1 cellular context compared by ENCODE assay signal in genomic region chr12:122062832-122063690, GRCh38.
TF ChIP-seq lines count a peak whose summit lies in the region.

No MANE protein-coding gene starts in this region.

TF ChIP-seq in HepG2, 621 proteins besides CTCF, POLR2A, EP300 and RAD21 (continued from another document and continues in another):
- no peak for TF ChIP-seq TEAD2 (CRISPR knock-in tag; IDR thresholded peaks at IDR 0.05)
- no peak for TF ChIP-seq SP1 (IDR thresholded peaks at IDR 0.05)
- TF ChIP-seq SP1 (CRISPR knock-in tag; IDR thresholded peaks at IDR 0.05), result no peak
- no peak for TF ChIP-seq HNRNPUL1 (IDR thresholded peaks at IDR 0.05; ENCODE audit: low read depth, low read length)
- TF ChIP-seq CC2D1A (CRISPR knock-in tag; IDR thresholded peaks at IDR 0.05), result no peak
- no peak for TF ChIP-seq ZNF569 (CRISPR knock-in tag; IDR thresholded peaks at IDR 0.05; ENCODE audit: borderline replicate concordance)
- no peak for TF ChIP-seq SP140L (CRISPR knock-in tag; IDR thresholded peaks at IDR 0.05; ENCODE audit: borderline replicate concordance)
- peak; percentile 29; the same call in 1 of the 2 replicates for TF ChIP-seq ZNF792 (CRISPR knock-in tag; IDR thresholded peaks at IDR 0.05)
- TF ChIP-seq KLF13 (CRISPR knock-in tag; IDR thresholded peaks at IDR 0.05), result no peak
- TF ChIP-seq ZBTB3 (CRISPR knock-in tag; IDR thresholded peaks at IDR 0.05; ENCODE audit: borderline replicate concordance, low read depth), result no peak
- no peak for TF ChIP-seq ZNF484 (CRISPR knock-in tag; IDR thresholded peaks at IDR 0.05; ENCODE audit: borderline replicate concordance, low read depth)
- no peak for TF ChIP-seq HCFC1 (IDR thresholded peaks at IDR 0.05; ENCODE audit: low read depth, low read length)
- no peak for TF ChIP-seq NR3C1 (CRISPR knock-in tag; IDR thresholded peaks at IDR 0.05)
- TF ChIP-seq ZFYVE20 (CRISPR knock-in tag; IDR thresholded peaks at IDR 0.05; ENCODE audit: borderline replicate concordance, low read depth), result no peak
- TF ChIP-seq ZBTB4 (CRISPR knock-in tag; IDR thresholded peaks at IDR 0.05; ENCODE audit: borderline replicate concordance), result peak; percentile 31; the same call in 1 of the 2 replicates
- no peak for TF ChIP-seq RARG (CRISPR knock-in tag; IDR thresholded peaks at IDR 0.05; ENCODE audit: low read depth)
- no peak for TF ChIP-seq ZHX2 (IDR thresholded peaks at IDR 0.05; ENCODE audit: low read depth)
- TF ChIP-seq ZHX2 (CRISPR knock-in tag; IDR thresholded peaks at IDR 0.05; ENCODE audit: borderline replicate concordance), result no peak
- TF ChIP-seq GTF2F1 (IDR thresholded peaks at IDR 0.05; ENCODE audit: low read length), result no peak
- TF ChIP-seq WIZ (CRISPR knock-in tag; IDR thresholded peaks at IDR 0.05), result no peak
- 0 out of 2 replicates have a peak, but pooled peaks have one; percentile 31 for TF ChIP-seq RFXANK (CRISPR knock-in tag; IDR thresholded peaks at IDR 0.05)
- TF ChIP-seq ZSCAN30 (CRISPR knock-in tag; IDR thresholded peaks at IDR 0.05), result no peak
- TF ChIP-seq ZKSCAN5 (CRISPR knock-in tag; IDR thresholded peaks at IDR 0.05), result no peak
- TF ChIP-seq GABPB1 (CRISPR knock-in tag; IDR thresholded peaks at IDR 0.05), result no peak
- TF ChIP-seq ZNF567 (CRISPR knock-in tag; IDR thresholded peaks at IDR 0.05; ENCODE audit: borderline replicate concordance), result 0 out of 2 replicates have a peak, but pooled peaks have one; percentile 61
- 0 out of 2 replicates have a peak, but pooled peaks have one; percentile 43 for TF ChIP-seq KMT2B (CRISPR knock-in tag; IDR thresholded peaks at IDR 0.05)
- TF ChIP-seq SRSF4 (IDR thresholded peaks at IDR 0.05; ENCODE audit: low read depth, low read length, poor library complexity, severe bottlenecking), result no peak
- TF ChIP-seq PHB2 (IDR thresholded peaks at IDR 0.05; ENCODE audit: partially characterized antibody), result no peak
- TF ChIP-seq ZBTB14 (CRISPR knock-in tag; IDR thresholded peaks at IDR 0.05), result no peak
- no peak for TF ChIP-seq ZFAT (CRISPR knock-in tag; conservative IDR thresholded peaks at IDR 0.05)
- no peak for TF ChIP-seq ARNTL (CRISPR knock-in tag; IDR thresholded peaks at IDR 0.05)
- TF ChIP-seq NBN (conservative IDR thresholded peaks at IDR 0.05), result no peak
- TF ChIP-seq ISX (CRISPR knock-in tag; conservative IDR thresholded peaks at IDR 0.05), result no peak
- no peak for TF ChIP-seq BHLHE40 (IDR thresholded peaks at IDR 0.05; ENCODE audit: low read length)
- TF ChIP-seq IRF1 (CRISPR knock-in tag; IDR thresholded peaks at IDR 0.05; ENCODE audit: low read depth), result no peak
- TF ChIP-seq GFI1 (CRISPR knock-in tag; IDR thresholded peaks at IDR 0.05; ENCODE audit: borderline replicate concordance), result peak; percentile 95
- no peak; the same call in 1 of the 2 replicates for TF ChIP-seq SPEN (CRISPR knock-in tag; IDR thresholded peaks at IDR 0.05; ENCODE audit: low read depth)
- TF ChIP-seq TERF1 (CRISPR knock-in tag; IDR thresholded peaks at IDR 0.05), result no peak
- TF ChIP-seq NCOA1 (CRISPR knock-in tag; IDR thresholded peaks at IDR 0.05), result no peak; the same call in 1 of the 2 replicates
- TF ChIP-seq ATRX (CRISPR knock-in tag; IDR thresholded peaks at IDR 0.05; ENCODE audit: borderline replicate concordance), result no peak
- TF ChIP-seq FIP1L1 (IDR thresholded peaks at IDR 0.05; ENCODE audit: borderline replicate concordance, insufficient read depth, low read depth, low read length), result no peak
- TF ChIP-seq CHD4 (IDR thresholded peaks at IDR 0.05; ENCODE audit: borderline replicate concordance, low read length), result no peak
- TF ChIP-seq RFX1 (IDR thresholded peaks at IDR 0.05), result no peak
- TF ChIP-seq ZNF451 (CRISPR knock-in tag; IDR thresholded peaks at IDR 0.05), result no peak
- TF ChIP-seq KDM4B (CRISPR knock-in tag; IDR thresholded peaks at IDR 0.05), result no peak
- no peak for TF ChIP-seq ZKSCAN1 (IDR thresholded peaks at IDR 0.05; ENCODE audit: low read length)
- no peak for TF ChIP-seq ZMYM4 (CRISPR knock-in tag; IDR thresholded peaks at IDR 0.05)
- TF ChIP-seq ZNF17 (CRISPR knock-in tag; IDR thresholded peaks at IDR 0.05), result no peak
- TF ChIP-seq ZNF18 (CRISPR knock-in tag; IDR thresholded peaks at IDR 0.05; ENCODE audit: insufficient replicate concordance), result no peak
- TF ChIP-seq SSRP1 (CRISPR knock-in tag; IDR thresholded peaks at IDR 0.05), result no peak
- TF ChIP-seq ZNF256 (CRISPR knock-in tag; conservative IDR thresholded peaks at IDR 0.05), result no peak
- no peak for TF ChIP-seq SALL2 (CRISPR knock-in tag; IDR thresholded peaks at IDR 0.05)
- no peak for TF ChIP-seq NFIB (CRISPR knock-in tag; IDR thresholded peaks at IDR 0.05; ENCODE audit: borderline replicate concordance)
- TF ChIP-seq ZNF432 (CRISPR knock-in tag; IDR thresholded peaks at IDR 0.05; ENCODE audit: borderline replicate concordance), result no peak
- no peak for TF ChIP-seq PRDM4 (CRISPR knock-in tag; IDR thresholded peaks at IDR 0.05; ENCODE audit: borderline replicate concordance)
- TF ChIP-seq ZNF446 (CRISPR knock-in tag; IDR thresholded peaks at IDR 0.05), result no peak
- TF ChIP-seq ZNF713 (CRISPR knock-in tag; IDR thresholded peaks at IDR 0.05), result no peak
- TF ChIP-seq TBX3 (IDR thresholded peaks at IDR 0.05; ENCODE audit: borderline replicate concordance), result no peak
- no peak for TF ChIP-seq NFE2L2 (IDR thresholded peaks at IDR 0.05; ENCODE audit: low read length)
